ENCODE assay signal across 9 cellular contexts in the genomic region with DNA sequence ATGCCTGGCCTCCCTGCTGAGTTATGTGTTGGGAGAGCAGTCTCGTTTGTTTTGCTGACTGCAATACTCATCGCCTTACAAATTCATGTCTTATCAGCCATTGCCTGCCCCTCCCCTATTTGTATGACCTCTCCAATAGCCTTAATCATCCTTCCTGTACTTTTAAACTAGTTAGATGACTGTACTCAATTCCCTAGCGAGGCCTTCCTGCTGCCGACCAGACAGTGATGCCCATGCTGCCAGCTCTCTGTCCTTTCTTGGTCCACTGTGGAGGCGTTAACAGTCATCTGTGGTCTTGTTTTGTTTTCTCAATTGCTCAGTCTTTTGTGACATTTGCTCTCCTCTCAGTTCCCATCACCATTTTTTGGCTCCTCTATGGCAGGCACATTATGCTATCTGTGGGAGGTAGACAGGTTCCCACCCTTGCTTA. TPM values are rescaled to one million over a fixed set of nuclear protein-coding genes. Genes with fewer than 3 reads are reported as not detected.
DNase-seq lines count a peak whose midpoint lies in the region; ATAC-seq and TF ChIP-seq lines count a peak whose summit lies in the region.
"Had no signal": no experiment of that assay in that cellular context is flagged by ENCODE, and none has a peak within 500 bp of the region (broad histone marks: within the 10 kb centered on the region; RNA-seq: fewer than 3 reads in every experiment).

No MANE protein-coding gene starts in this region.

- H3K27ac ChIP-seq in brain microvascular endothelial cell, result peak overlapping the region; percentile 90
- H3K27ac ChIP-seq in transverse colon, result no peak overlapping the region
- H3K27ac ChIP-seq in tibial artery, result peak overlapping the region in 1 of 2 donors; percentile 50

- no peak for TF ChIP-seq EP300 in transverse colon (IDR thresholded peaks at IDR 0.05; ENCODE audit: low read depth)

- ATAC-seq in HG03378 (IDR thresholded peaks at IDR 0.05; ENCODE audit: unreplicated experiment), result no peak

- H3K9me3 ChIP-seq in transverse colon (no peaks in the 10 kb centered on the region), tibial artery (no peaks in the 10 kb centered on the region)

- in situ Hi-C loops in brain microvascular endothelial cell (cut with HindIII; ENCODE audit: low pct_ligation_motif_present, low sequenced_read_pairs) (no loop called here), transverse colon (cut with MboI; ENCODE audit: low pct_ligation_motif_present in 1 of 4, low pct_unique_long_range_greater_than_20kb in 1 of 4, low sequenced_read_pairs in 3 of 4) (no loop called here)

- H3K4me3 ChIP-seq in brain microvascular endothelial cell (ENCODE audit: low read depth, low read length), result no peak overlapping the region
- no peak overlapping the region for H3K4me3 ChIP-seq in transverse colon
- H3K4me3 ChIP-seq in tibial artery, result no peak overlapping the region

- DNase-seq in Daoy (ENCODE audit: low read depth), result peak; percentile 87
- DNase-seq in LHCN-M2 (ENCODE audit: low read depth), result peak; percentile 91
- peak; percentile 92 for DNase-seq in brain microvascular endothelial cell
- DNase-seq in myocyte (ENCODE audit: low read depth), result peak; percentile 38
- DNase-seq in NCI-H345 (lab: John Stamatoyannopoulos, UW), result no peak
- DNase-seq in transverse colon, result no peak
- no peak for DNase-seq in tibial artery
- DNase-seq: NCI-H526 treated with DMSO at 0.1 percent for 48 hours had no signal

- H3K27me3 ChIP-seq in brain microvascular endothelial cell (replicated peaks), result peaks cover 2% of the 10 kb centered on the region
- no peaks in the 10 kb centered on the region for H3K27me3 ChIP-seq in transverse colon
- H3K27me3 ChIP-seq in tibial artery, result no peaks in the 10 kb centered on the region

- no peak for TF ChIP-seq POLR2A in transverse colon (IDR thresholded peaks at IDR 0.05)

- H3K4me1 ChIP-seq in transverse colon (peaks cover 0 to 11% (median 3%) of the 10 kb centered on the region in 4 donors), tibial artery (peaks cover 0 to 19% (median 14%) of the 10 kb centered on the region in 4 donors)

- TF ChIP-seq CTCF in brain microvascular endothelial cell (IDR thresholded peaks at IDR 0.05; ENCODE audit: low read depth, low read length, missing control alignments), result no peak
- TF ChIP-seq CTCF in transverse colon (IDR thresholded peaks at IDR 0.05), result no peak
- no peak for TF ChIP-seq CTCF in tibial artery (IDR thresholded peaks at IDR 0.05)

- 46 to 59% methylated on average over 5 of the region's 5 CpGs for WGBS in transverse colon (ENCODE audit: low coverage in 1 of 2), 2 donors

- peaks cover 8% of the 10 kb centered on the region for H3K36me3 ChIP-seq in brain microvascular endothelial cell (replicated peaks)
- no peaks in the 10 kb centered on the region for H3K36me3 ChIP-seq in transverse colon
- H3K36me3 ChIP-seq in tibial artery, result peaks cover 0 to 41% (median 11%) of the 10 kb centered on the region in 3 donors

- intact Hi-C loops in transverse colon (cut with DNase I; ENCODE audit: low total_unique reads) (no loop called here), tibial artery (cut with DNase I; ENCODE audit: low total_unique reads) (no loop called here)

RNA-seq across cellular contexts. Expression of a gene that starts 20.3 kb away (rescaled TPM):
- 0.86 and 1.9 TPM in 2 replicates for total RNA-seq in Daoy (2014; rRNA removed; shearing (Covaris generic))
- 0.38 and 0.80 TPM in 2 replicates for total RNA-seq in LHCN-M2 (2014; rRNA removed)
- 0.62 TPM for polyA plus RNA-seq in LHCN-M2 (2012)
- 2.6 and 7.8 TPM in 2 replicates for total RNA-seq in myocyte
- 2.5 TPM for polyA plus RNA-seq in myocyte (2012)
- 1 to 10 TPM in 3 of 4 donors, not detected in 1; 2.9 to 9.0 (median 4.6) TPM for total RNA-seq in transverse colon

Comparison
In these comparisons a context has a peak if more than half of its experiments do, and no peak if none do; other contexts are left out.
1. DNase-seq: peak in Daoy (single experiment), LHCN-M2 (single experiment), brain microvascular endothelial cell (single experiment) and myocyte (single experiment); none in NCI-H345 (single experiment), transverse colon (single experiment) and tibial artery (0 of 2).